ENCODE assay signal across 1 cellular context in the genomic region with DNA sequence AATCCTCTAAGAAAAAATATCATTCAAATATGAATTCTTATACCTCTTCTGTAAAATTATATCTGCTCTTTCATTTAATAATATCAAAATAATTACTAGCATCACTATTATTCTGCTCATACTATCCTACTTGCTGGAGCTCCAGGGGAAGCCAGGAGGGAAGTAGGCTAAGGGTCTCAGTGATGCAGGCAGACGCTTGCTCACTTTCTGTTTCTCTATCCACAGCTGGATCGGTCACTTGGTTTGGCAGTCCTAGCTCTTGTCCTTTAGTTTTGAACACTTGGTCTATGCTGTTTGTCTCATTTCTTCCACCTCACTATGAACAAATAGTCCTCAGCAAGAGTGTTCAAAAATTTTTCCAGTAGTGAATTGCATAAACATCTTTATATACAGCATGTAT.
TF ChIP-seq lines count a peak whose summit lies in the region.

No MANE protein-coding gene starts in this region.

TF ChIP-seq in WTC11, 78 proteins besides CTCF, POLR2A, EP300 and RAD21 (continued from another document):
- TF ChIP-seq ETV6 (CRISPR knock-in tag; IDR thresholded peaks at IDR 0.05) (no peak), HMGA2 (CRISPR knock-in tag; IDR thresholded peaks at IDR 0.05) (no peak), SP1 (CRISPR knock-in tag; conservative IDR thresholded peaks at IDR 0.05) (no peak), CDX4 (CRISPR knock-in tag; IDR thresholded peaks at IDR 0.05; ENCODE audit: borderline replicate concordance) (no peak), TEAD4 (CRISPR knock-in tag; IDR thresholded peaks at IDR 0.05) (no peak), NR3C1 (CRISPR knock-in tag; conservative IDR thresholded peaks at IDR 0.05; ENCODE audit: low read depth) (no peak), ZNF232 (CRISPR knock-in tag; IDR thresholded peaks at IDR 0.05) (no peak), ERG (CRISPR knock-in tag; IDR thresholded peaks at IDR 0.05) (no peak), ZNF263 (CRISPR knock-in tag; IDR thresholded peaks at IDR 0.05; ENCODE audit: low read depth) (no peak), TP53 (CRISPR knock-in tag; IDR thresholded peaks at IDR 0.05) (no peak), NFE2L1 (CRISPR knock-in tag; IDR thresholded peaks at IDR 0.05) (no peak)
- TF ChIP-seq, protein P1, sequence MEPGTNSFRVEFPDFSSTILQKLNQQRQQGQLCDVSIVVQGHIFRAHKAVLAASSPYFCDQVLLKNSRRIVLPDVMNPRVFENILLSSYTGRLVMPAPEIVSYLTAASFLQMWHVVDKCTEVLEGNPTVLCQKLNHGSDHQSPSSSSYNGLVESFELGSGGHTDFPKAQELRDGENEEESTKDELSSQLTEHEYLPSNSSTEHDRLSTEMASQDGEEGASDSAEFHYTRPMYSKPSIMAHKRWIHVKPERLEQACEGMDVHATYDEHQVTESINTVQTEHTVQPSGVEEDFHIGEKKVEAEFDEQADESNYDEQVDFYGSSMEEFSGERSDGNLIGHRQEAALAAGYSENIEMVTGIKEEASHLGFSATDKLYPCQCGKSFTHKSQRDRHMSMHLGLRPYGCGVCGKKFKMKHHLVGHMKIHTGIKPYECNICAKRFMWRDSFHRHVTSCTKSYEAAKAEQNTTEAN (CRISPR knock-in tag; IDR thresholded peaks at IDR 0.05): no peak
TF ChIP-seq in WTC11: peak in this region for 0.
